Comparison of ENCODE assay signal across 1 cellular context in the genomic region with DNA sequence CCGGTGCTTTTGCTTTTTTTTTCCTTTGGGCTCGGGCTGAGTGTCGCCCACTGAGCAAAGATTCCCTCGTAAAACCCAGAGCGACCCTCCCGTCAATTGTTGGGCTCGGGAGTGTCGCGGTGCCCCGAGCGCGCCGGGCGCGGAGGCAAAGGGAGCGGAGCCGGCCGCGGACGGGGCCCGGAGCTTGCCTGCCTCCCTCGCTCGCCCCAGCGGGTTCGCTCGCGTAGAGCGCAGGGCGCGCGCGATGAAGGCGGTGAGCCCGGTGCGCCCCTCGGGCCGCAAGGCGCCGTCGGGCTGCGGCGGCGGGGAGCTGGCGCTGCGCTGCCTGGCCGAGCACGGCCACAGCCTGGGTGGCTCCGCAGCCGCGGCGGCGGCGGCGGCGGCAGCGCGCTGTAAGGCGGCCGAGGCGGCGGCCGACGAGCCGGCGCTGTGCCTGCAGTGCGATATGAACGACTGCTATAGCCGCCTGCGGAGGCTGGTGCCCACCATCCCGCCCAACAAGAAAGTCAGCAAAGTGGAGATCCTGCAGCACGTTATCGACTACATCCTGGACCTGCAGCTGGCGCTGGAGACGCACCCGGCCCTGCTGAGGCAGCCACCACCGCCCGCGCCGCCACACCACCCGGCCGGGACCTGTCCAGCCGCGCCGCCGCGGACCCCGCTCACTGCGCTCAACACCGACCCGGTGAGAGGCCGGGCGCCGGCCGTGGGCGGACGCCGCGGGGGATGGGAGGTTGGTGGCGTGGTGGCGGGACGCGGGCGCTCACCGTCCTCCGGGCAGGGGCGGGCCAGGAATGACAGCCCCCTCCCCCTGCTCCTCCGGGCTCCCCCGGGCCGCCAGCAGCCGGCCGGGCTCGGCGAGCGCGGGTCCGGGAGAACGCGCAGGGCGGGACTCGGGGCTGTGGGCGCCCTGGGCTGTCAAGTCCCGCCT.
TF ChIP-seq lines count a peak whose summit lies in the region.

No MANE protein-coding gene starts in this region.

TF ChIP-seq in HEK293, 187 proteins besides CTCF, POLR2A, EP300 and RAD21 (continued from another document and continues in another):
- TF ChIP-seq, protein P1, sequence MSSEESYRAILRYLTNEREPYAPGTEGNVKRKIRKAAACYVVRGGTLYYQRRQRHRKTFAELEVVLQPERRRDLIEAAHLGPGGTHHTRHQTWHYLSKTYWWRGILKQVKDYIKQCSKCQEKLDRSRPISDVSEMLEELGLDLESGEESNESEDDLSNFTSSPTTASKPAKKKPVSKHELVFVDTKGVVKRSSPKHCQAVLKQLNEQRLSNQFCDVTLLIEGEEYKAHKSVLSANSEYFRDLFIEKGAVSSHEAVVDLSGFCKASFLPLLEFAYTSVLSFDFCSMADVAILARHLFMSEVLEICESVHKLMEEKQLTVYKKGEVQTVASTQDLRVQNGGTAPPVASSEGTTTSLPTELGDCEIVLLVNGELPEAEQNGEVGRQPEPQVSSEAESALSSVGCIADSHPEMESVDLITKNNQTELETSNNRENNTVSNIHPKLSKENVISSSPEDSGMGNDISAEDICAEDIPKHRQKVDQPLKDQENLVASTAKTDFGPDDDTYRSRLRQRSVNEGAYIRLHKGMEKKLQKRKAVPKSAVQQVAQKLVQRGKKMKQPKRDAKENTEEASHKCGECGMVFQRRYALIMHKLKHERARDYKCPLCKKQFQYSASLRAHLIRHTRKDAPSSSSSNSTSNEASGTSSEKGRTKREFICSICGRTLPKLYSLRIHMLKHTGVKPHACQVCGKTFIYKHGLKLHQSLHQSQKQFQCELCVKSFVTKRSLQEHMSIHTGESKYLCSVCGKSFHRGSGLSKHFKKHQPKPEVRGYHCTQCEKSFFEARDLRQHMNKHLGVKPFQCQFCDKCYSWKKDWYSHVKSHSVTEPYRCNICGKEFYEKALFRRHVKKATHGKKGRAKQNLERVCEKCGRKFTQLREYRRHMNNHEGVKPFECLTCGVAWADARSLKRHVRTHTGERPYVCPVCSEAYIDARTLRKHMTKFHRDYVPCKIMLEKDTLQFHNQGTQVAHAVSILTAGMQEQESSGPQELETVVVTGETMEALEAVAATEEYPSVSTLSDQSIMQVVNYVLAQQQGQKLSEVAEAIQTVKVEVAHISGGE (tag by site-specific recombination; conservative IDR thresholded peaks at IDR 0.05; ENCODE audit: low read depth) = no peak
- no peak for TF ChIP-seq ZNF248 (tag by site-specific recombination; IDR thresholded peaks at IDR 0.05)
- TF ChIP-seq ZNF155 (tag by site-specific recombination; IDR thresholded peaks at IDR 0.05) = no peak
- TF ChIP-seq ZNF223 (tag by site-specific recombination; IDR thresholded peaks at IDR 0.05) = no peak
- no peak for TF ChIP-seq ZNF529 (tag by site-specific recombination; IDR thresholded peaks at IDR 0.05; ENCODE audit: insufficient replicate concordance)
- TF ChIP-seq ZNF211 (tag by site-specific recombination; IDR thresholded peaks at IDR 0.05; ENCODE audit: low read depth) = no peak
- TF ChIP-seq ZNF571 (tag by site-specific recombination; IDR thresholded peaks at IDR 0.05) = no peak
- TF ChIP-seq ZNF629 (tag by site-specific recombination; IDR thresholded peaks at IDR 0.05) = no peak
- TF ChIP-seq, protein P2, sequence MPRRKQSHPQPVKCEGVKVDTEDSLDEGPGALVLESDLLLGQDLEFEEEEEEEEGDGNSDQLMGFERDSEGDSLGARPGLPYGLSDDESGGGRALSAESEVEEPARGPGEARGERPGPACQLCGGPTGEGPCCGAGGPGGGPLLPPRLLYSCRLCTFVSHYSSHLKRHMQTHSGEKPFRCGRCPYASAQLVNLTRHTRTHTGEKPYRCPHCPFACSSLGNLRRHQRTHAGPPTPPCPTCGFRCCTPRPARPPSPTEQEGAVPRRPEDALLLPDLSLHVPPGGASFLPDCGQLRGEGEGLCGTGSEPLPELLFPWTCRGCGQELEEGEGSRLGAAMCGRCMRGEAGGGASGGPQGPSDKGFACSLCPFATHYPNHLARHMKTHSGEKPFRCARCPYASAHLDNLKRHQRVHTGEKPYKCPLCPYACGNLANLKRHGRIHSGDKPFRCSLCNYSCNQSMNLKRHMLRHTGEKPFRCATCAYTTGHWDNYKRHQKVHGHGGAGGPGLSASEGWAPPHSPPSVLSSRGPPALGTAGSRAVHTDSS (tag by site-specific recombination; IDR thresholded peaks at IDR 0.05) = no peak; the same call in 1 of the 2 replicates
- no peak for TF ChIP-seq KLF16 (tag by site-specific recombination; IDR thresholded peaks at IDR 0.05)
- TF ChIP-seq SCRT2 (tag by site-specific recombination; IDR thresholded peaks at IDR 0.05) = no peak
- TF ChIP-seq, protein P3, sequence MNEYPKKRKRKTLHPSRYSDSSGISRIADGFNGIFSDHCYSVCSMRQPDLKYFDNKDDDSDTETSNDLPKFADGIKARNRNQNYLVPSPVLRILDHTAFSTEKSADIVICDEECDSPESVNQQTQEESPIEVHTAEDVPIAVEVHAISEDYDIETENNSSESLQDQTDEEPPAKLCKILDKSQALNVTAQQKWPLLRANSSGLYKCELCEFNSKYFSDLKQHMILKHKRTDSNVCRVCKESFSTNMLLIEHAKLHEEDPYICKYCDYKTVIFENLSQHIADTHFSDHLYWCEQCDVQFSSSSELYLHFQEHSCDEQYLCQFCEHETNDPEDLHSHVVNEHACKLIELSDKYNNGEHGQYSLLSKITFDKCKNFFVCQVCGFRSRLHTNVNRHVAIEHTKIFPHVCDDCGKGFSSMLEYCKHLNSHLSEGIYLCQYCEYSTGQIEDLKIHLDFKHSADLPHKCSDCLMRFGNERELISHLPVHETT (tag by site-specific recombination; IDR thresholded peaks at IDR 0.05) = no peak
- no peak for TF ChIP-seq ZNF24 (tag by site-specific recombination; IDR thresholded peaks at IDR 0.05)
- TF ChIP-seq GFI1B (tag by site-specific recombination; IDR thresholded peaks at IDR 0.05) = 0 out of 2 replicates have a peak, but pooled peaks have one; percentile 16
- TF ChIP-seq ZNF335 (tag by site-specific recombination; conservative IDR thresholded peaks at IDR 0.05) = no peak; the same call in none of the 2 replicates
- no peak for TF ChIP-seq ZNF292 (tag by site-specific recombination; IDR thresholded peaks at IDR 0.05; ENCODE audit: borderline replicate concordance, low read depth)
- peak; percentile 49 for TF ChIP-seq SP2 (tag by site-specific recombination; IDR thresholded peaks at IDR 0.05)
- no peak for TF ChIP-seq ZNF140 (tag by site-specific recombination; IDR thresholded peaks at IDR 0.05)
- TF ChIP-seq ZBTB8A (tag by site-specific recombination; IDR thresholded peaks at IDR 0.05) = peak; percentile 98
- no peak; the same call in 1 of the 2 replicates for TF ChIP-seq ZNF184 (tag by site-specific recombination; IDR thresholded peaks at IDR 0.05)
- TF ChIP-seq EGR2 (tag by site-specific recombination; IDR thresholded peaks at IDR 0.05; ENCODE audit: low read depth) = peak; percentile 32; the same call in 1 of the 2 replicates
- no peak for TF ChIP-seq ZNF596 (tag by site-specific recombination; IDR thresholded peaks at IDR 0.05)
- TF ChIP-seq ZNF174 (tag by site-specific recombination; IDR thresholded peaks at IDR 0.05) = no peak
- no peak for TF ChIP-seq ZNF792 (tag by site-specific recombination; IDR thresholded peaks at IDR 0.05)
- TF ChIP-seq, protein P4, sequence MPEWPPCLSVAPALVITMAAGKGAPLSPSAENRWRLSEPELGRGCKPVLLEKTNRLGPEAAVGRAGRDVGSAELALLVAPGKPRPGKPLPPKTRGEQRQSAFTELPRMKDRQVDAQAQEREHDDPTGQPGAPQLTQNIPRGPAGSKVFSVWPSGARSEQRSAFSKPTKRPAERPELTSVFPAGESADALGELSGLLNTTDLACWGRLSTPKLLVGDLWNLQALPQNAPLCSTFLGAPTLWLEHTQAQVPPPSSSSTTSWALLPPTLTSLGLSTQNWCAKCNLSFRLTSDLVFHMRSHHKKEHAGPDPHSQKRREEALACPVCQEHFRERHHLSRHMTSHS (tag by site-specific recombination; IDR thresholded peaks at IDR 0.05) = no peak
- no peak for TF ChIP-seq ZNF311 (tag by site-specific recombination; IDR thresholded peaks at IDR 0.05; ENCODE audit: borderline replicate concordance)
- no peak for TF ChIP-seq ZNF791 (tag by site-specific recombination; IDR thresholded peaks at IDR 0.05)
- no peak for TF ChIP-seq ZIC2 (tag by site-specific recombination; IDR thresholded peaks at IDR 0.05)
- 0 out of 2 replicates have a peak, but pooled peaks have one; percentile 2 for TF ChIP-seq SP7 (tag by site-specific recombination; IDR thresholded peaks at IDR 0.05)
- no peak for TF ChIP-seq OVOL3 (tag by site-specific recombination; IDR thresholded peaks at IDR 0.05)
- no peak for TF ChIP-seq ZNF670 (tag by site-specific recombination; IDR thresholded peaks at IDR 0.05; ENCODE audit: low read depth)
- TF ChIP-seq, protein P5, sequence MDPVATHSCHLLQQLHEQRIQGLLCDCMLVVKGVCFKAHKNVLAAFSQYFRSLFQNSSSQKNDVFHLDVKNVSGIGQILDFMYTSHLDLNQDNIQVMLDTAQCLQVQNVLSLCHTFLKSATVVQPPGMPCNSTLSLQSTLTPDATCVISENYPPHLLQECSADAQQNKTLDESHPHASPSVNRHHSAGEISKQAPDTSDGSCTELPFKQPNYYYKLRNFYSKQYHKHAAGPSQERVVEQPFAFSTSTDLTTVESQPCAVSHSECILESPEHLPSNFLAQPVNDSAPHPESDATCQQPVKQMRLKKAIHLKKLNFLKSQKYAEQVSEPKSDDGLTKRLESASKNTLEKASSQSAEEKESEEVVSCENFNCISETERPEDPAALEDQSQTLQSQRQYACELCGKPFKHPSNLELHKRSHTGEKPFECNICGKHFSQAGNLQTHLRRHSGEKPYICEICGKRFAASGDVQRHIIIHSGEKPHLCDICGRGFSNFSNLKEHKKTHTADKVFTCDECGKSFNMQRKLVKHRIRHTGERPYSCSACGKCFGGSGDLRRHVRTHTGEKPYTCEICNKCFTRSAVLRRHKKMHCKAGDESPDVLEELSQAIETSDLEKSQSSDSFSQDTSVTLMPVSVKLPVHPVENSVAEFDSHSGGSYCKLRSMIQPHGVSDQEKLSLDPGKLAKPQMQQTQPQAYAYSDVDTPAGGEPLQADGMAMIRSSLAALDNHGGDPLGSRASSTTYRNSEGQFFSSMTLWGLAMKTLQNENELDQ (tag by site-specific recombination; IDR thresholded peaks at IDR 0.05; ENCODE audit: low read depth) = no peak
- TF ChIP-seq, protein P6, sequence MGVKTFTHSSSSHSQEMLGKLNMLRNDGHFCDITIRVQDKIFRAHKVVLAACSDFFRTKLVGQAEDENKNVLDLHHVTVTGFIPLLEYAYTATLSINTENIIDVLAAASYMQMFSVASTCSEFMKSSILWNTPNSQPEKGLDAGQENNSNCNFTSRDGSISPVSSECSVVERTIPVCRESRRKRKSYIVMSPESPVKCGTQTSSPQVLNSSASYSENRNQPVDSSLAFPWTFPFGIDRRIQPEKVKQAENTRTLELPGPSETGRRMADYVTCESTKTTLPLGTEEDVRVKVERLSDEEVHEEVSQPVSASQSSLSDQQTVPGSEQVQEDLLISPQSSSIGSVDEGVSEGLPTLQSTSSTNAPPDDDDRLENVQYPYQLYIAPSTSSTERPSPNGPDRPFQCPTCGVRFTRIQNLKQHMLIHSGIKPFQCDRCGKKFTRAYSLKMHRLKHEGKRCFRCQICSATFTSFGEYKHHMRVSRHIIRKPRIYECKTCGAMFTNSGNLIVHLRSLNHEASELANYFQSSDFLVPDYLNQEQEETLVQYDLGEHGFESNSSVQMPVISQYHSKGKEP (tag by site-specific recombination; IDR thresholded peaks at IDR 0.05) = no peak
- no peak for TF ChIP-seq ZNF274 (IDR thresholded peaks at IDR 0.05; ENCODE audit: low read length)
- no peak for TF ChIP-seq ZNF274 (tag by site-specific recombination; IDR thresholded peaks at IDR 0.05; ENCODE audit: borderline replicate concordance)
- TF ChIP-seq, protein P7, sequence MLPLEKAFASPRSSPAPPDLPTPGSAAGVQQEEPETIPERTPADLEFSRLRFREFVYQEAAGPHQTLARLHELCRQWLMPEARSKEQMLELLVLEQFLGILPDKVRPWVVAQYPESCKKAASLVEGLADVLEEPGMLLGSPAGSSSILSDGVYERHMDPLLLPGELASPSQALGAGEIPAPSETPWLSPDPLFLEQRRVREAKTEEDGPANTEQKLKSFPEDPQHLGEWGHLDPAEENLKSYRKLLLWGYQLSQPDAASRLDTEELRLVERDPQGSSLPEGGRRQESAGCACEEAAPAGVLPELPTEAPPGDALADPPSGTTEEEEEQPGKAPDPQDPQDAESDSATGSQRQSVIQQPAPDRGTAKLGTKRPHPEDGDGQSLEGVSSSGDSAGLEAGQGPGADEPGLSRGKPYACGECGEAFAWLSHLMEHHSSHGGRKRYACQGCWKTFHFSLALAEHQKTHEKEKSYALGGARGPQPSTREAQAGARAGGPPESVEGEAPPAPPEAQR (tag by site-specific recombination; IDR thresholded peaks at IDR 0.05) = no peak
- TF ChIP-seq ZNF416 (tag by site-specific recombination; IDR thresholded peaks at IDR 0.05) = no peak
- TF ChIP-seq ZNF214 (tag by site-specific recombination; IDR thresholded peaks at IDR 0.05; ENCODE audit: borderline replicate concordance) = no peak
- no peak for TF ChIP-seq KLF7 (tag by site-specific recombination; IDR thresholded peaks at IDR 0.05; ENCODE audit: borderline replicate concordance)
- TF ChIP-seq ZSCAN23 (tag by site-specific recombination; IDR thresholded peaks at IDR 0.05) = no peak
- TF ChIP-seq ZNF114 (tag by site-specific recombination; IDR thresholded peaks at IDR 0.05) = no peak
- TF ChIP-seq, protein P8, sequence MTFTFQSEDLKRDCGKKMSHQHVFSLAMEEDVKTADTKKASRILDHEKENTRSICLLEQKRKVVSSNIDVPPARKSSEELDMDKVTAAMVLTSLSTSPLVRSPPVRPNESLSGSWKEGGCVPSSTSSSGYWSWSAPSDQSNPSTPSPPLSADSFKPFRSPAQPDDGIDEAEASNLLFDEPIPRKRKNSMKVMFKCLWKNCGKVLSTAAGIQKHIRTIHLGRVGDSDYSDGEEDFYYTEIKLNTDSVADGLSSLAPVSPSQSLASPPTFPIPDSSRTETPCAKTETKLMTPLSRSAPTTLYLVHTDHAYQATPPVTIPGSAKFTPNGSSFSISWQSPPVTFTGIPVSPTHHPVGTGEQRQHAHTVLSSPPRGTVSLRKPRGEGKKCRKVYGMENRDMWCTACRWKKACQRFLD (tag by site-specific recombination; IDR thresholded peaks at IDR 0.05) = no peak
- no peak for TF ChIP-seq ZNF501 (tag by site-specific recombination; IDR thresholded peaks at IDR 0.05)
- no peak for TF ChIP-seq ZNF626 (tag by site-specific recombination; IDR thresholded peaks at IDR 0.05)
- TF ChIP-seq ZNF221 (tag by site-specific recombination; IDR thresholded peaks at IDR 0.05; ENCODE audit: borderline replicate concordance) = no peak
- no peak for TF ChIP-seq GLI2 (tag by site-specific recombination; IDR thresholded peaks at IDR 0.05; ENCODE audit: borderline replicate concordance, low read depth)
- TF ChIP-seq WT1 (tag by site-specific recombination; IDR thresholded peaks at IDR 0.05) = peak; percentile 12; the same call in 1 of the 2 replicates
- TF ChIP-seq, protein P9, sequence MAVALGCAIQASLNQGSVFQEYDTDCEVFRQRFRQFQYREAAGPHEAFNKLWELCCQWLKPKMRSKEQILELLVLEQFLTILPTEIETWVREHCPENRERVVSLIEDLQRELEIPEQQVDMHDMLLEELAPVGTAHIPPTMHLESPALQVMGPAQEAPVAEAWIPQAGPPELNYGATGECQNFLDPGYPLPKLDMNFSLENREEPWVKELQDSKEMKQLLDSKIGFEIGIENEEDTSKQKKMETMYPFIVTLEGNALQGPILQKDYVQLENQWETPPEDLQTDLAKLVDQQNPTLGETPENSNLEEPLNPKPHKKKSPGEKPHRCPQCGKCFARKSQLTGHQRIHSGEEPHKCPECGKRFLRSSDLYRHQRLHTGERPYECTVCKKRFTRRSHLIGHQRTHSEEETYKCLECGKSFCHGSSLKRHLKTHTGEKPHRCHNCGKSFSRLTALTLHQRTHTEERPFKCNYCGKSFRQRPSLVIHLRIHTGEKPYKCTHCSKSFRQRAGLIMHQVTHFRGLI (tag by site-specific recombination; IDR thresholded peaks at IDR 0.05) = no peak
